28 cellular contexts compared by ENCODE assay signal in the genomic region with DNA sequence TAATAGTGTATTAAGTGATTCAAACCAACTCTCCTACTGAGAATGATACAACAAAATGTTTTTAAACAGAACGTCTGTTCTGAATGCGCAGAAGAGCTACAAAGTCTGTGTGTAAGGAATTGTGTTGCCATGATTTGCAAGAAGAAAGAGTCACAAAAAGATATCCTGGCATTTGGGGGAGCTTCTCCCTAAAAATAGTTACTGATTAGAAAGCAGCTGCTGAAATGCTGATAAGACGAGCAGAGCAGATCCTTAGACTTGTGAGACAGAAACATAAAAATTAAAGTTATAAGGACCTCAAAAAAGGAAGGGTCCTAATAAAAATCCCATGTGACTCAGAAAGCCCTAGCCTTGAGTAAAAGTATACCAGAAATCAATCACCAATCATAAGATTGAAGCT. TPM values are rescaled to one million over a fixed set of nuclear protein-coding genes. Genes with fewer than 3 reads are reported as not detected.
"Had no signal": no experiment of that assay in that cellular context is flagged by ENCODE, and none has a peak within 500 bp of the region (broad histone marks: within the 10 kb centered on the region; RNA-seq: fewer than 3 reads in every experiment).

No MANE protein-coding gene starts in this region.

- H3K4me1 ChIP-seq: ascending aorta, breast epithelium had no signal

- H3K27ac Mint-ChIP-seq: activated CD4-positive, alpha-beta memory T cell treated with anti-CD3 and anti-CD28 coated beads for 36 hours; activated CD4-positive, alpha-beta T cell treated with anti-CD3 and anti-CD28 coated beads for 36 hours; activated CD4-positive, alpha-beta T cell treated with anti-CD3 and anti-CD28 coated beads, Interleukin-2, amount 10 ng/mL, durations not matched to agents 24 days and 14 days; activated naive CD4-positive, alpha-beta T cell treated with anti-CD3 and anti-CD28 coated beads, Interleukin-2, amount 10 ng/mL, durations not matched to agents 7 days and 5 days; activated naive CD4-positive, alpha-beta T cell treated with anti-CD3 and anti-CD28 coated beads, Interleukin-2, amount 50 U/mL, for 72 hours; activated naive CD8-positive, alpha-beta T cell treated with anti-CD3 and anti-CD28 coated beads, Interleukin-2, amount 10 ng/mL, durations not matched to agents 7 days and 5 days; activated T-cell treated with anti-CD3 and anti-CD28 coated beads, Interleukin-2, amount 50 U/mL, for 24 hours; activated T-cell treated with anti-CD3 and anti-CD28 coated beads, Interleukin-2, amount 50 U/mL, for 72 hours; brain; dendritic cell treated with granulocyte-macrophage colony-stimulating factor and Interleukin-4, amounts not matched to agents 40 ng/mL and 50 ng/mL, for 4 days; endodermal cell had no signal

- H3K36me3 Mint-ChIP-seq: activated naive CD4-positive, alpha-beta T cell treated with anti-CD3 and anti-CD28 coated beads, Interleukin-2, amount 10 ng/mL, durations not matched to agents 7 days and 5 days had no signal

- H3K27me3 Mint-ChIP-seq: activated CD4-positive, alpha-beta memory T cell treated with anti-CD3 and anti-CD28 coated beads for 36 hours; activated CD4-positive, alpha-beta T cell treated with anti-CD3 and anti-CD28 coated beads for 36 hours; activated naive CD4-positive, alpha-beta T cell treated with anti-CD3 and anti-CD28 coated beads, Interleukin-2, amount 10 ng/mL, durations not matched to agents 7 days and 5 days; activated T-cell treated with anti-CD3 and anti-CD28 coated beads, Interleukin-2, amount 50 U/mL, for 24 hours; central memory CD8-positive, alpha-beta T cell; dendritic cell treated with granulocyte-macrophage colony-stimulating factor and Interleukin-4, amounts not matched to agents 40 ng/mL and 50 ng/mL, for 4 days had no signal

- H3K9me3 ChIP-seq: breast epithelium had no signal

- H3K4me1 Mint-ChIP-seq: activated CD4-positive, alpha-beta T cell treated with anti-CD3 and anti-CD28 coated beads for 36 hours; activated CD4-positive, alpha-beta T cell treated with anti-CD3 and anti-CD28 coated beads, Interleukin-2, amount 10 ng/mL, durations not matched to agents 24 days and 14 days; activated naive CD4-positive, alpha-beta T cell treated with anti-CD3 and anti-CD28 coated beads, Interleukin-2, amount 10 ng/mL, durations not matched to agents 7 days and 5 days; activated naive CD8-positive, alpha-beta T cell treated with anti-CD3 and anti-CD28 coated beads, Interleukin-2, amount 10 ng/mL, durations not matched to agents 7 days and 5 days; brain; central memory CD8-positive, alpha-beta T cell; endodermal cell had no signal

- H3K27ac ChIP-seq: ascending aorta, breast epithelium, coronary artery, dorsolateral prefrontal cortex had no signal

- H3K9me3 Mint-ChIP-seq: central memory CD8-positive, alpha-beta T cell; endodermal cell had no signal

- H3K4me3 Mint-ChIP-seq: activated CD4-positive, alpha-beta memory T cell treated with anti-CD3 and anti-CD28 coated beads for 36 hours; activated CD4-positive, alpha-beta T cell treated with anti-CD3 and anti-CD28 coated beads for 36 hours; activated CD4-positive, alpha-beta T cell treated with anti-CD3 and anti-CD28 coated beads, Interleukin-2, amount 10 ng/mL, durations not matched to agents 24 days and 14 days; activated naive CD4-positive, alpha-beta T cell treated with anti-CD3 and anti-CD28 coated beads, Interleukin-2, amount 10 ng/mL, durations not matched to agents 7 days and 5 days; activated naive CD8-positive, alpha-beta T cell treated with anti-CD3 and anti-CD28 coated beads, Interleukin-2, amount 10 ng/mL, durations not matched to agents 7 days and 5 days; activated T-cell treated with anti-CD3 and anti-CD28 coated beads, Interleukin-2, amount 50 U/mL, for 24 hours; activated T-cell treated with anti-CD3 and anti-CD28 coated beads, Interleukin-2, amount 50 U/mL, for 72 hours; brain; central memory CD8-positive, alpha-beta T cell; dendritic cell treated with granulocyte-macrophage colony-stimulating factor and Interleukin-4, amounts not matched to agents 40 ng/mL and 50 ng/mL, for 4 days; endodermal cell had no signal

- ATAC-seq: activated CD4-positive, alpha-beta T cell treated with anti-CD3 and anti-CD28 coated beads for 36 hours; activated naive CD4-positive, alpha-beta T cell treated with anti-CD3 and anti-CD28 coated beads, Interleukin-2, amount 50 U/mL, for 72 hours; activated T-cell treated with anti-CD3 and anti-CD28 coated beads, Interleukin-2, amount 50 U/mL, for 72 hours; esophagus mucosa had no signal

- H3K4me3 ChIP-seq: ascending aorta, breast epithelium, coronary artery, dorsolateral prefrontal cortex had no signal

- DNase-seq: activated CD4-positive, alpha-beta memory T cell treated with anti-CD3 and anti-CD28 coated beads for 36 hours; activated CD4-positive, alpha-beta T cell treated with anti-CD3 and anti-CD28 coated beads for 36 hours; activated CD4-positive, alpha-beta T cell treated with anti-CD3 and anti-CD28 coated beads, Interleukin-2, amount 10 ng/mL, durations not matched to agents 24 days and 14 days; activated CD4-positive, CD25-positive, alpha-beta regulatory T cell; activated CD4-positive, CD25-positive, alpha-beta regulatory T cell treated with anti-CD3 and anti-CD28 coated beads, Interleukin-2, amount 50 U/mL, for 72 hours; activated CD8-positive, alpha-beta memory T cell treated with anti-CD3 and anti-CD28 coated beads, Interleukin-2, amount 50 U/mL, for 48 hours; activated gamma-delta T cell; activated naive CD4-positive, alpha-beta T cell; activated naive CD4-positive, alpha-beta T cell treated with anti-CD3 and anti-CD28 coated beads, Interleukin-2, amount 10 ng/mL, durations not matched to agents 7 days and 5 days; activated naive CD8-positive, alpha-beta T cell treated with anti-CD3 and anti-CD28 coated beads, Interleukin-2, amount 10 ng/mL, durations not matched to agents 7 days and 5 days; activated T-cell treated with anti-CD3 and anti-CD28 coated beads for 4 hours; activated T-cell treated with anti-CD3 and anti-CD28 coated beads, Interleukin-2, amount 50 U/mL, for 24 hours; activated T-cell treated with anti-CD3 and anti-CD28 coated beads, Interleukin-2, amount 50 U/mL, for 72 hours; dorsolateral prefrontal cortex; effector memory CD4-positive, alpha-beta T cell; endodermal cell; foreskin fibroblast; head of caudate nucleus; T-helper 2 cell had no signal

- H3K27me3 ChIP-seq: ascending aorta, breast epithelium, dorsolateral prefrontal cortex had no signal

- H3K36me3 ChIP-seq: ascending aorta, breast epithelium had no signal

RNA-seq across cellular contexts. Expression of a gene that starts 54.9 kb away (rescaled TPM):
- total RNA-seq: activated CD4-positive, alpha-beta memory T cell treated with anti-CD3 and anti-CD28 coated beads for 36 hours; activated CD4-positive, alpha-beta T cell treated with anti-CD3 and anti-CD28 coated beads, Interleukin-2, amount 10 ng/mL, durations not matched to agents 24 days and 14 days; ascending aorta; endodermal cell; esophagus mucosa; T-helper 1 cell treated with Interleukin-12 subunit alpha and Interleukin-12 subunit beta and Interleukin-4 antibody, amounts not matched to agents 30 ng/mL and 1 ng/mL, for 36 hours had no signal
